In the genomic region with DNA sequence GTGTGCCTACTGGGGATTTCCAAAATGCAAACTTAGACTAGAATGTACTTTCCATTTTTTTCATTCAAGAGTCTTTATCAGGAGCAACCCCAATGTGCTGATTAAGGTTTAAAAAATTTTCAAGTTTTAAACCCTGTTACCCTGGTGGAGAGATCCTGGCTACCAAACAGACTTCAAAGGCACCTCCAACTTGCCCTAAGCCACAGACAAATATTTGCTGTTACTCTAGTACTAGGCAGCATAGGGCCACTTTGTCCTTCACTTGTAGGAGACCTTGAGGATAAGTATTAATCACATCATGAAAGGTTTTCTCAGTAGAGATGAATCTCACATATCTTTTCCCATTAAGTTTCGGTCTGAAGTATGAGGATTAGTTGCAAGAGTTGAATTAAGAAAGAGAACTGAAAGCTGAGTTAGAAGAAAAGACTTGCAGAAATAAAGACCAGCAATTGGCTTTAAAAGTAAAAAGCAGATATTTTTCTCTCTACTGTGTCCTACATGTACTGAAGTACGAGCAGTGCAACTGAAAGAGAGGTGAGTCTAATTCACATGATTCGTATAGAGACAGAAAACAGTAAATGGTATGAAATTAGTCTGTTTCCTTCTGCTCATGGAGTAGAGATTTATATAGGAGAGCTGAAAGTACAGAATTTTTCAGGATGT, we compare ENCODE assay signal across 1 cellular context.
A peak's percentile ranks its signal among the peaks of the same experiment; 100 is the strongest.
TF ChIP-seq lines count a peak whose summit lies in the region.

No MANE protein-coding gene starts in this region.

TF ChIP-seq in HepG2, 621 proteins besides CTCF, POLR2A, EP300 and RAD21 (continued from another document and continues in another):
- no peak for TF ChIP-seq KAT7 (CRISPR knock-in tag; IDR thresholded peaks at IDR 0.05; ENCODE audit: borderline replicate concordance)
- no peak for TF ChIP-seq TRIM22 (IDR thresholded peaks at IDR 0.05)
- TF ChIP-seq, protein P1, sequence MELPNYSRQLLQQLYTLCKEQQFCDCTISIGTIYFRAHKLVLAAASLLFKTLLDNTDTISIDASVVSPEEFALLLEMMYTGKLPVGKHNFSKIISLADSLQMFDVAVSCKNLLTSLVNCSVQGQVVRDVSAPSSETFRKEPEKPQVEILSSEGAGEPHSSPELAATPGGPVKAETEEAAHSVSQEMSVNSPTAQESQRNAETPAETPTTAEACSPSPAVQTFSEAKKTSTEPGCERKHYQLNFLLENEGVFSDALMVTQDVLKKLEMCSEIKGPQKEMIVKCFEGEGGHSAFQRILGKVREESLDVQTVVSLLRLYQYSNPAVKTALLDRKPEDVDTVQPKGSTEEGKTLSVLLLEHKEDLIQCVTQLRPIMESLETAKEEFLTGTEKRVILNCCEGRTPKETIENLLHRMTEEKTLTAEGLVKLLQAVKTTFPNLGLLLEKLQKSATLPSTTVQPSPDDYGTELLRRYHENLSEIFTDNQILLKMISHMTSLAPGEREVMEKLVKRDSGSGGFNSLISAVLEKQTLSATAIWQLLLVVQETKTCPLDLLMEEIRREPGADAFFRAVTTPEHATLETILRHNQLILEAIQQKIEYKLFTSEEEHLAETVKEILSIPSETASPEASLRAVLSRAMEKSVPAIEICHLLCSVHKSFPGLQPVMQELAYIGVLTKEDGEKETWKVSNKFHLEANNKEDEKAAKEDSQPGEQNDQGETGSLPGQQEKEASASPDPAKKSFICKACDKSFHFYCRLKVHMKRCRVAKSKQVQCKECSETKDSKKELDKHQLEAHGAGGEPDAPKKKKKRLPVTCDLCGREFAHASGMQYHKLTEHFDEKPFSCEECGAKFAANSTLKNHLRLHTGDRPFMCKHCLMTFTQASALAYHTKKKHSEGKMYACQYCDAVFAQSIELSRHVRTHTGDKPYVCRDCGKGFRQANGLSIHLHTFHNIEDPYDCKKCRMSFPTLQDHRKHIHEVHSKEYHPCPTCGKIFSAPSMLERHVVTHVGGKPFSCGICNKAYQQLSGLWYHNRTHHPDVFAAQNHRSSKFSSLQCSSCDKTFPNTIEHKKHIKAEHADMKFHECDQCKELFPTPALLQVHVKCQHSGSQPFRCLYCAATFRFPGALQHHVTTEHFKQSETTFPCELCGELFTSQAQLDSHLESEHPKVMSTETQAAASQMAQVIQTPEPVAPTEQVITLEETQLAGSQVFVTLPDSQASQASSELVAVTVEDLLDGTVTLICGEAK (IDR thresholded peaks at IDR 0.05): no peak
- TF ChIP-seq, protein P1 (CRISPR knock-in tag; IDR thresholded peaks at IDR 0.05): no peak
- TF ChIP-seq AKAP8 (CRISPR knock-in tag; IDR thresholded peaks at IDR 0.05): no peak
- TF ChIP-seq NFRKB (IDR thresholded peaks at IDR 0.05): no peak
- TF ChIP-seq PBX2 (CRISPR knock-in tag; IDR thresholded peaks at IDR 0.05): no peak
- no peak for TF ChIP-seq ZEB1 (IDR thresholded peaks at IDR 0.05; ENCODE audit: insufficient replicate concordance, low read depth)
- no peak for TF ChIP-seq ZNF629 (CRISPR knock-in tag; conservative IDR thresholded peaks at IDR 0.05)
- TF ChIP-seq ZNF580 (CRISPR knock-in tag; IDR thresholded peaks at IDR 0.05; ENCODE audit: borderline replicate concordance, low read depth): peak; percentile 81; the same call in 1 of the 2 replicates
- 0 out of 2 replicates have a peak, but pooled peaks have one; percentile 78 for TF ChIP-seq DNMT3B (CRISPR knock-in tag; conservative IDR thresholded peaks at IDR 0.05)
- TF ChIP-seq LRRFIP1 (CRISPR knock-in tag; conservative IDR thresholded peaks at IDR 0.05): 0 out of 2 replicates have a peak, but pooled peaks have one; percentile 34
- TF ChIP-seq NFKB2 (CRISPR knock-in tag; IDR thresholded peaks at IDR 0.05; ENCODE audit: borderline replicate concordance): no peak
- no peak for TF ChIP-seq ZFP36 (IDR thresholded peaks at IDR 0.05; ENCODE audit: borderline replicate concordance, low read depth, low read length, partially characterized antibody)
- TF ChIP-seq ZNF225 (CRISPR knock-in tag; IDR thresholded peaks at IDR 0.05): no peak
- TF ChIP-seq ZBTB14 (CRISPR knock-in tag; IDR thresholded peaks at IDR 0.05): no peak
- TF ChIP-seq KDM1A (CRISPR knock-in tag; IDR thresholded peaks at IDR 0.05): no peak
- TF ChIP-seq ZBTB8A (CRISPR knock-in tag; IDR thresholded peaks at IDR 0.05; ENCODE audit: borderline replicate concordance, low read depth): no peak
- TF ChIP-seq HIC2 (CRISPR knock-in tag; IDR thresholded peaks at IDR 0.05; ENCODE audit: low read depth): no peak
- TF ChIP-seq NFYC (CRISPR knock-in tag; IDR thresholded peaks at IDR 0.05): 0 out of 2 replicates have a peak, but pooled peaks have one; percentile 24
- peak; percentile 8; the same call in 1 of the 2 replicates for TF ChIP-seq SMC3 (IDR thresholded peaks at IDR 0.05; ENCODE audit: low read length)
- no peak for TF ChIP-seq ZNF207 (IDR thresholded peaks at IDR 0.05; ENCODE audit: borderline replicate concordance)
- no peak for TF ChIP-seq LBX2 (CRISPR knock-in tag; IDR thresholded peaks at IDR 0.05; ENCODE audit: borderline replicate concordance)
- peak; percentile 97 for TF ChIP-seq TCF7L2 (IDR thresholded peaks at IDR 0.05; ENCODE audit: low read depth, low read length)
- TF ChIP-seq ZNF276 (CRISPR knock-in tag; IDR thresholded peaks at IDR 0.05; ENCODE audit: low read depth): no peak
- TF ChIP-seq ZNF839 (CRISPR knock-in tag; IDR thresholded peaks at IDR 0.05; ENCODE audit: borderline replicate concordance): no peak
- TF ChIP-seq AGO1 (IDR thresholded peaks at IDR 0.05; ENCODE audit: low read depth, low read length, poor library complexity, severe bottlenecking): no peak
- no peak for TF ChIP-seq TCF12 (IDR thresholded peaks at IDR 0.05)
- no peak for TF ChIP-seq TCF12 (CRISPR knock-in tag; IDR thresholded peaks at IDR 0.05)
- no peak; the same call in 1 of the 2 replicates for TF ChIP-seq ZNF800 (CRISPR knock-in tag; IDR thresholded peaks at IDR 0.05)
- TF ChIP-seq ARNT (IDR thresholded peaks at IDR 0.05): no peak
